1 cellular context compared by ENCODE assay signal in the genomic region with DNA sequence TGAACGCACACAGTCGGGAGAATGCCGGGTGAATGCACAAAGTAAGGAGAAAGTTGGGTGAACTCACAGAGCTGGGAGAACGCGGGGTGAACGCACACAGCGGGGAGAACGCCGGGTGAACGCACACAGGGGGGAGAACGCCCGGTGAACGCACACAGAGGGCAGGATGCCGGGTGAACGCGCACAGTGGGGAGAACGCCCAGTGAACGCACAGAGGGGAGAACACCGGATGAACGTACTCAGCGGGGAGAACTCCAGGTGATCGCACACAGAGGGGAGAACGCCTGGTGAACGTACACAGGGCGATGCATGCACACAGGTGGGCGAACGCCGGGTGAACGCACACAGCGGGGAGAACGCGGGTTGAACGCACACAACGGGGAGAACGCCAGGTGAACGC.
TF ChIP-seq lines count a peak whose summit lies in the region.

No MANE protein-coding gene starts in this region.

TF ChIP-seq in GM12878, 131 proteins besides CTCF, POLR2A, EP300 and RAD21 (continued from another document):
- TF ChIP-seq, protein P1, sequence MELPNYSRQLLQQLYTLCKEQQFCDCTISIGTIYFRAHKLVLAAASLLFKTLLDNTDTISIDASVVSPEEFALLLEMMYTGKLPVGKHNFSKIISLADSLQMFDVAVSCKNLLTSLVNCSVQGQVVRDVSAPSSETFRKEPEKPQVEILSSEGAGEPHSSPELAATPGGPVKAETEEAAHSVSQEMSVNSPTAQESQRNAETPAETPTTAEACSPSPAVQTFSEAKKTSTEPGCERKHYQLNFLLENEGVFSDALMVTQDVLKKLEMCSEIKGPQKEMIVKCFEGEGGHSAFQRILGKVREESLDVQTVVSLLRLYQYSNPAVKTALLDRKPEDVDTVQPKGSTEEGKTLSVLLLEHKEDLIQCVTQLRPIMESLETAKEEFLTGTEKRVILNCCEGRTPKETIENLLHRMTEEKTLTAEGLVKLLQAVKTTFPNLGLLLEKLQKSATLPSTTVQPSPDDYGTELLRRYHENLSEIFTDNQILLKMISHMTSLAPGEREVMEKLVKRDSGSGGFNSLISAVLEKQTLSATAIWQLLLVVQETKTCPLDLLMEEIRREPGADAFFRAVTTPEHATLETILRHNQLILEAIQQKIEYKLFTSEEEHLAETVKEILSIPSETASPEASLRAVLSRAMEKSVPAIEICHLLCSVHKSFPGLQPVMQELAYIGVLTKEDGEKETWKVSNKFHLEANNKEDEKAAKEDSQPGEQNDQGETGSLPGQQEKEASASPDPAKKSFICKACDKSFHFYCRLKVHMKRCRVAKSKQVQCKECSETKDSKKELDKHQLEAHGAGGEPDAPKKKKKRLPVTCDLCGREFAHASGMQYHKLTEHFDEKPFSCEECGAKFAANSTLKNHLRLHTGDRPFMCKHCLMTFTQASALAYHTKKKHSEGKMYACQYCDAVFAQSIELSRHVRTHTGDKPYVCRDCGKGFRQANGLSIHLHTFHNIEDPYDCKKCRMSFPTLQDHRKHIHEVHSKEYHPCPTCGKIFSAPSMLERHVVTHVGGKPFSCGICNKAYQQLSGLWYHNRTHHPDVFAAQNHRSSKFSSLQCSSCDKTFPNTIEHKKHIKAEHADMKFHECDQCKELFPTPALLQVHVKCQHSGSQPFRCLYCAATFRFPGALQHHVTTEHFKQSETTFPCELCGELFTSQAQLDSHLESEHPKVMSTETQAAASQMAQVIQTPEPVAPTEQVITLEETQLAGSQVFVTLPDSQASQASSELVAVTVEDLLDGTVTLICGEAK (IDR thresholded peaks at IDR 0.05; ENCODE audit: borderline replicate concordance): no peak
- TF ChIP-seq, protein P2, sequence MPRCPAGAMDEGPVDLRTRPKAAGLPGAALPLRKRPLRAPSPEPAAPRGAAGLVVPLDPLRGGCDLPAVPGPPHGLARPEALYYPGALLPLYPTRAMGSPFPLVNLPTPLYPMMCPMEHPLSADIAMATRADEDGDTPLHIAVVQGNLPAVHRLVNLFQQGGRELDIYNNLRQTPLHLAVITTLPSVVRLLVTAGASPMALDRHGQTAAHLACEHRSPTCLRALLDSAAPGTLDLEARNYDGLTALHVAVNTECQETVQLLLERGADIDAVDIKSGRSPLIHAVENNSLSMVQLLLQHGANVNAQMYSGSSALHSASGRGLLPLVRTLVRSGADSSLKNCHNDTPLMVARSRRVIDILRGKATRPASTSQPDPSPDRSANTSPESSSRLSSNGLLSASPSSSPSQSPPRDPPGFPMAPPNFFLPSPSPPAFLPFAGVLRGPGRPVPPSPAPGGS (IDR thresholded peaks at IDR 0.05; ENCODE audit: borderline replicate concordance, insufficient read depth, low read depth, low read length, poor library complexity, severe bottlenecking): peak; percentile 68
- no peak for TF ChIP-seq BHLHE40 (IDR thresholded peaks at IDR 0.05; ENCODE audit: borderline replicate concordance in 1 of 2, low read depth in 2 of 2, low read length in 1 of 2)
- TF ChIP-seq GATAD2B (conservative IDR thresholded peaks at IDR 0.05; ENCODE audit: low read depth): no peak
- 0 out of 2 replicates have a peak, but pooled peaks have one; percentile 67 for TF ChIP-seq TCF3 (IDR thresholded peaks at IDR 0.05; ENCODE audit: borderline replicate concordance, insufficient read depth, low read depth, low read length)
- TF ChIP-seq MTA2 (IDR thresholded peaks at IDR 0.05; ENCODE audit: low read depth): no peak
